ENCODE assay signal across 1 cellular context in genomic region chr1:23867542-23867952, GRCh38.
TF ChIP-seq lines count a peak whose summit lies in the region.

No MANE protein-coding gene starts in this region.

TF ChIP-seq in GM12878, 131 proteins besides CTCF, POLR2A, EP300 and RAD21:
- TF ChIP-seq TCF12 (IDR thresholded peaks at IDR 0.05; ENCODE audit: low read depth, low read length) (0 out of 2 replicates have a peak, but pooled peaks have one; percentile 32), NKRF (conservative IDR thresholded peaks at IDR 0.05) (0 out of 2 replicates have a peak, but pooled peaks have one; percentile 48), CEBPB (IDR thresholded peaks at IDR 0.05; ENCODE audit: borderline replicate concordance in 1 of 2, low read depth in 2 of 2, low read length in 2 of 2) (no peak), NR2F1 (conservative IDR thresholded peaks at IDR 0.05) (peak; percentile 87)
- TF ChIP-seq, protein P1, sequence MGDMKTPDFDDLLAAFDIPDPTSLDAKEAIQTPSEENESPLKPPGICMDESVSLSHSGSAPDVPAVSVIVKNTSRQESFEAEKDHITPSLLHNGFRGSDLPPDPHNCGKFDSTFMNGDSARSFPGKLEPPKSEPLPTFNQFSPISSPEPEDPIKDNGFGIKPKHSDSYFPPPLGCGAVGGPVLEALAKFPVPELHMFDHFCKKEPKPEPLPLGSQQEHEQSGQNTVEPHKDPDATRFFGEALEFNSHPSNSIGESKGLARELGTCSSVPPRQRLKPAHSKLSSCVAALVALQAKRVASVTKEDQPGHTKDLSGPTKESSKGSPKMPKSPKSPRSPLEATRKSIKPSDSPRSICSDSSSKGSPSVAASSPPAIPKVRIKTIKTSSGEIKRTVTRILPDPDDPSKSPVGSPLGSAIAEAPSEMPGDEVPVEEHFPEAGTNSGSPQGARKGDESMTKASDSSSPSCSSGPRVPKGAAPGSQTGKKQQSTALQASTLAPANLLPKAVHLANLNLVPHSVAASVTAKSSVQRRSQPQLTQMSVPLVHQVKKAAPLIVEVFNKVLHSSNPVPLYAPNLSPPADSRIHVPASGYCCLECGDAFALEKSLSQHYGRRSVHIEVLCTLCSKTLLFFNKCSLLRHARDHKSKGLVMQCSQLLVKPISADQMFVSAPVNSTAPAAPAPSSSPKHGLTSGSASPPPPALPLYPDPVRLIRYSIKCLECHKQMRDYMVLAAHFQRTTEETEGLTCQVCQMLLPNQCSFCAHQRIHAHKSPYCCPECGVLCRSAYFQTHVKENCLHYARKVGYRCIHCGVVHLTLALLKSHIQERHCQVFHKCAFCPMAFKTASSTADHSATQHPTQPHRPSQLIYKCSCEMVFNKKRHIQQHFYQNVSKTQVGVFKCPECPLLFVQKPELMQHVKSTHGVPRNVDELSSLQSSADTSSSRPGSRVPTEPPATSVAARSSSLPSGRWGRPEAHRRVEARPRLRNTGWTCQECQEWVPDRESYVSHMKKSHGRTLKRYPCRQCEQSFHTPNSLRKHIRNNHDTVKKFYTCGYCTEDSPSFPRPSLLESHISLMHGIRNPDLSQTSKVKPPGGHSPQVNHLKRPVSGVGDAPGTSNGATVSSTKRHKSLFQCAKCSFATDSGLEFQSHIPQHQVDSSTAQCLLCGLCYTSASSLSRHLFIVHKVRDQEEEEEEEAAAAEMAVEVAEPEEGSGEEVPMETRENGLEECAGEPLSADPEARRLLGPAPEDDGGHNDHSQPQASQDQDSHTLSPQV (IDR thresholded peaks at IDR 0.05) = no peak
- TF ChIP-seq, protein P2, sequence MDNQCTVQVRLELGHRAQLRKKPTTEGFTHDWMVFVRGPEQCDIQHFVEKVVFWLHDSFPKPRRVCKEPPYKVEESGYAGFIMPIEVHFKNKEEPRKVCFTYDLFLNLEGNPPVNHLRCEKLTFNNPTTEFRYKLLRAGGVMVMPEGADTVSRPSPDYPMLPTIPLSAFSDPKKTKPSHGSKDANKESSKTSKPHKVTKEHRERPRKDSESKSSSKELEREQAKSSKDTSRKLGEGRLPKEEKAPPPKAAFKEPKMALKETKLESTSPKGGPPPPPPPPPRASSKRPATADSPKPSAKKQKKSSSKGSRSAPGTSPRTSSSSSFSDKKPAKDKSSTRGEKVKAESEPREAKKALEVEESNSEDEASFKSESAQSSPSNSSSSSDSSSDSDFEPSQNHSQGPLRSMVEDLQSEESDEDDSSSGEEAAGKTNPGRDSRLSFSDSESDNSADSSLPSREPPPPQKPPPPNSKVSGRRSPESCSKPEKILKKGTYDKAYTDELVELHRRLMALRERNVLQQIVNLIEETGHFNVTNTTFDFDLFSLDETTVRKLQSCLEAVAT (IDR thresholded peaks at IDR 0.05) = no peak
- TF ChIP-seq, protein P3, sequence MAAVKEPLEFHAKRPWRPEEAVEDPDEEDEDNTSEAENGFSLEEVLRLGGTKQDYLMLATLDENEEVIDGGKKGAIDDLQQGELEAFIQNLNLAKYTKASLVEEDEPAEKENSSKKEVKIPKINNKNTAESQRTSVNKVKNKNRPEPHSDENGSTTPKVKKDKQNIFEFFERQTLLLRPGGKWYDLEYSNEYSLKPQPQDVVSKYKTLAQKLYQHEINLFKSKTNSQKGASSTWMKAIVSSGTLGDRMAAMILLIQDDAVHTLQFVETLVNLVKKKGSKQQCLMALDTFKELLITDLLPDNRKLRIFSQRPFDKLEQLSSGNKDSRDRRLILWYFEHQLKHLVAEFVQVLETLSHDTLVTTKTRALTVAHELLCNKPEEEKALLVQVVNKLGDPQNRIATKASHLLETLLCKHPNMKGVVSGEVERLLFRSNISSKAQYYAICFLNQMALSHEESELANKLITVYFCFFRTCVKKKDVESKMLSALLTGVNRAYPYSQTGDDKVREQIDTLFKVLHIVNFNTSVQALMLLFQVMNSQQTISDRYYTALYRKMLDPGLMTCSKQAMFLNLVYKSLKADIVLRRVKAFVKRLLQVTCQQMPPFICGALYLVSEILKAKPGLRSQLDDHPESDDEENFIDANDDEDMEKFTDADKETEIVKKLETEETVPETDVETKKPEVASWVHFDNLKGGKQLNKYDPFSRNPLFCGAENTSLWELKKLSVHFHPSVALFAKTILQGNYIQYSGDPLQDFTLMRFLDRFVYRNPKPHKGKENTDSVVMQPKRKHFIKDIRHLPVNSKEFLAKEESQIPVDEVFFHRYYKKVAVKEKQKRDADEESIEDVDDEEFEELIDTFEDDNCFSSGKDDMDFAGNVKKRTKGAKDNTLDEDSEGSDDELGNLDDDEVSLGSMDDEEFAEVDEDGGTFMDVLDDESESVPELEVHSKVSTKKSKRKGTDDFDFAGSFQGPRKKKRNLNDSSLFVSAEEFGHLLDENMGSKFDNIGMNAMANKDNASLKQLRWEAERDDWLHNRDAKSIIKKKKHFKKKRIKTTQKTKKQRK (IDR thresholded peaks at IDR 0.05; ENCODE audit: low read depth, low read length) = no peak
